In the genomic region with DNA sequence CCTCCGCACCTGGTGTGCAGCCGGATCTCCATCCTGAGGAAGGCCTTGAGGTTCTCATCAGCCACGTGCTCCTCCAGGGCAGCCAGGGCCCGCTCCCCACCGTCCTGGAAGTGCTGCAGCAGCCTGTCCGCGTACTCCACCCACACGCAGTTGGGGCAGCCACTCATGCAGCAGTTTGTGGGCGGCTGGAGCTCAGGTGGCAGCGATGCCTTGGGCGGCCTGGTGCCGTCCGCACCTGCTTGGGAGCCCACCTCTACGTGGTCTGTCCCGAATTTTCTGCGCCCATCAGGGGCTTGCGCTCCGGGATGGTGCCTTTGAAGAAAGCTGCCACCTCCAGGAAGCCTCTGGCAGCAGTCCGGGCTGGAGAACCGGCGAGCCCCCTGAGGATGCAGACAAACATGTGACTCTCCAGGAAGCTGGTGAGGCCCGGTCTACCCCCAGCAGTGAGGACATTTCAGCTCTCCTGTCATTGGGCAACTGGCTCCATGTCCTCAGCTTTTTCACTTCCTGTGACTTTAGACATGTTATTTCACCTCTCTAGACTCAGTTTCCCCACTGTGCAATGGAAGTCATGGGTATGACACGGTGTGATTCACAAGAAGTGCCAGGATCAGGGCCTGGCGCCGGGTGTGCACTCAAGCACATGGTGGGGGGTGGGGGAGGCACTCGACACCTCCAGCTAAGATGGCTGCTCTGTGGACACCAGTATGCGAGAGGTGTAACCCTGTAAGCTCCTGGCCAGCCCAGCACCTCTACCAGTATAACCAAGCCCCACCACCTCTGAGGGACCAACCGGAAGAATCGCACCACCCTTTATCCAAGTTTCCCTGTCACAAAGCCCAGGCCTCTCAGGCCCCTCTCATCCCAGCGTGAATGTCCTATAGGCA, we compare ENCODE assay signal across 1 cellular context.
TF ChIP-seq lines count a peak whose summit lies in the region.

No MANE protein-coding gene starts in this region.

TF ChIP-seq in HepG2, 621 proteins besides CTCF, POLR2A, EP300 and RAD21 (continued from another document and continues in another):
- TF ChIP-seq, protein P1, sequence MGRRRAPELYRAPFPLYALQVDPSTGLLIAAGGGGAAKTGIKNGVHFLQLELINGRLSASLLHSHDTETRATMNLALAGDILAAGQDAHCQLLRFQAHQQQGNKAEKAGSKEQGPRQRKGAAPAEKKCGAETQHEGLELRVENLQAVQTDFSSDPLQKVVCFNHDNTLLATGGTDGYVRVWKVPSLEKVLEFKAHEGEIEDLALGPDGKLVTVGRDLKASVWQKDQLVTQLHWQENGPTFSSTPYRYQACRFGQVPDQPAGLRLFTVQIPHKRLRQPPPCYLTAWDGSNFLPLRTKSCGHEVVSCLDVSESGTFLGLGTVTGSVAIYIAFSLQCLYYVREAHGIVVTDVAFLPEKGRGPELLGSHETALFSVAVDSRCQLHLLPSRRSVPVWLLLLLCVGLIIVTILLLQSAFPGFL (CRISPR knock-in tag; IDR thresholded peaks at IDR 0.05): no peak
- TF ChIP-seq ZZZ3 (CRISPR knock-in tag; IDR thresholded peaks at IDR 0.05; ENCODE audit: borderline replicate concordance): no peak
- TF ChIP-seq, protein P2, sequence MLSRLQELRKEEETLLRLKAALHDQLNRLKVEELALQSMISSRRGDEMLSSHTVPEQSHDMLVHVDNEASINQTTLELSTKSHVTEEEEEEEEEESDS (CRISPR knock-in tag; IDR thresholded peaks at IDR 0.05; ENCODE audit: borderline replicate concordance): peak; percentile 82
- TF ChIP-seq ZNF510 (CRISPR knock-in tag; IDR thresholded peaks at IDR 0.05; ENCODE audit: low read depth): no peak
- TF ChIP-seq, protein P3, sequence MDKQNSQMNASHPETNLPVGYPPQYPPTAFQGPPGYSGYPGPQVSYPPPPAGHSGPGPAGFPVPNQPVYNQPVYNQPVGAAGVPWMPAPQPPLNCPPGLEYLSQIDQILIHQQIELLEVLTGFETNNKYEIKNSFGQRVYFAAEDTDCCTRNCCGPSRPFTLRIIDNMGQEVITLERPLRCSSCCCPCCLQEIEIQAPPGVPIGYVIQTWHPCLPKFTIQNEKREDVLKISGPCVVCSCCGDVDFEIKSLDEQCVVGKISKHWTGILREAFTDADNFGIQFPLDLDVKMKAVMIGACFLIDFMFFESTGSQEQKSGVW (CRISPR knock-in tag; IDR thresholded peaks at IDR 0.05; ENCODE audit: borderline replicate concordance): 0 out of 2 replicates have a peak, but pooled peaks have one; percentile 63
- no peak for TF ChIP-seq MATR3 (CRISPR knock-in tag; IDR thresholded peaks at IDR 0.05)
- TF ChIP-seq ZNF670 (CRISPR knock-in tag; IDR thresholded peaks at IDR 0.05; ENCODE audit: borderline replicate concordance): peak; percentile 46; the same call in 1 of the 2 replicates
- peak; percentile 64; the same call in 1 of the 2 replicates for TF ChIP-seq ZBTB7A (CRISPR knock-in tag; IDR thresholded peaks at IDR 0.05)
- TF ChIP-seq PAWR (CRISPR knock-in tag; IDR thresholded peaks at IDR 0.05; ENCODE audit: borderline replicate concordance): no peak
- no peak; the same call in 1 of the 2 replicates for TF ChIP-seq ZMAT3 (CRISPR knock-in tag; conservative IDR thresholded peaks at IDR 0.05)
- TF ChIP-seq, protein P4, sequence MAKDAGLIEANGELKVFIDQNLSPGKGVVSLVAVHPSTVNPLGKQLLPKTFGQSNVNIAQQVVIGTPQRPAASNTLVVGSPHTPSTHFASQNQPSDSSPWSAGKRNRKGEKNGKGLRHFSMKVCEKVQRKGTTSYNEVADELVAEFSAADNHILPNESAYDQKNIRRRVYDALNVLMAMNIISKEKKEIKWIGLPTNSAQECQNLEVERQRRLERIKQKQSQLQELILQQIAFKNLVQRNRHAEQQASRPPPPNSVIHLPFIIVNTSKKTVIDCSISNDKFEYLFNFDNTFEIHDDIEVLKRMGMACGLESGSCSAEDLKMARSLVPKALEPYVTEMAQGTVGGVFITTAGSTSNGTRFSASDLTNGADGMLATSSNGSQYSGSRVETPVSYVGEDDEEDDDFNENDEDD (CRISPR knock-in tag; IDR thresholded peaks at IDR 0.05; ENCODE audit: borderline replicate concordance): peak; percentile 52; the same call in 1 of the 2 replicates
- TF ChIP-seq RNF2 (conservative IDR thresholded peaks at IDR 0.05; ENCODE audit: low read depth): peak; percentile 62; the same call in 1 of the 2 replicates
- peak; percentile 4; the same call in 1 of the 2 replicates for TF ChIP-seq GATAD2A (CRISPR knock-in tag; IDR thresholded peaks at IDR 0.05)
- 0 out of 2 replicates have a peak, but pooled peaks have one; percentile 57 for TF ChIP-seq FOXC1 (CRISPR knock-in tag; IDR thresholded peaks at IDR 0.05; ENCODE audit: borderline replicate concordance)
- TF ChIP-seq KLF16 (CRISPR knock-in tag; IDR thresholded peaks at IDR 0.05): 0 out of 4 replicates have a peak, but pooled peaks of 1 of the 2 experiments have one; percentile 12
- no peak for TF ChIP-seq SCMH1 (CRISPR knock-in tag; IDR thresholded peaks at IDR 0.05; ENCODE audit: borderline replicate concordance)
- TF ChIP-seq KDM5A (IDR thresholded peaks at IDR 0.05; ENCODE audit: borderline replicate concordance, low read length): no peak
- no peak for TF ChIP-seq FOXP1 (IDR thresholded peaks at IDR 0.05)
- no peak for TF ChIP-seq FOXP1 (CRISPR knock-in tag; IDR thresholded peaks at IDR 0.05)
- no peak for TF ChIP-seq BCL6 (CRISPR knock-in tag; IDR thresholded peaks at IDR 0.05)
- TF ChIP-seq, protein P5, sequence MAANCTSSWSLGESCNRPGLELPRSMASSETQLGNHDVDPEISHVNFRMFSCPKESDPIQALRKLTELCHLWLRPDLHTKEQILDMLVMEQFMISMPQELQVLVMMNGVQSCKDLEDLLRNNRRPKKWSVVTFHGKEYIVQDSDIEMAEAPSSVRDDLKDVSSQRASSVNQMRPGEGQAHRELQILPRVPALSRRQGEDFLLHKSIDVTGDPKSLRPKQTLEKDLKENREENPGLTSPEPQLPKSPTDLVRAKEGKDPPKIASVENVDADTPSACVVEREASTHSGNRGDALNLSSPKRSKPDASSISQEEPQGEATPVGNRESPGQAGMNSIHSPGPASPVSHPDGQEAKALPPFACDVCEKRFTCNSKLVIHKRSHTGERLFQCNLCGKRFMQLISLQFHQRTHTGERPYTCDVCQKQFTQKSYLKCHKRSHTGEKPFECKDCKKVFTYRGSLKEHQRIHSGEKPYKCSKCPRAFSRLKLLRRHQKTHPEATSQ (CRISPR knock-in tag; IDR thresholded peaks at IDR 0.05; ENCODE audit: borderline replicate concordance): 0 out of 2 replicates have a peak, but pooled peaks have one; percentile 66
- TF ChIP-seq, protein P6, sequence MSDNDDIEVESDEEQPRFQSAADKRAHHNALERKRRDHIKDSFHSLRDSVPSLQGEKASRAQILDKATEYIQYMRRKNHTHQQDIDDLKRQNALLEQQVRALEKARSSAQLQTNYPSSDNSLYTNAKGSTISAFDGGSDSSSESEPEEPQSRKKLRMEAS (IDR thresholded peaks at IDR 0.05): peak; percentile 98
- TF ChIP-seq SOX6 (IDR thresholded peaks at IDR 0.05): no peak
- 0 out of 2 replicates have a peak, but pooled peaks have one; percentile 6 for TF ChIP-seq SOX6 (CRISPR knock-in tag; IDR thresholded peaks at IDR 0.05)
- no peak for TF ChIP-seq JUND (CRISPR knock-in tag; IDR thresholded peaks at IDR 0.05)
- no peak for TF ChIP-seq ZNF557 (CRISPR knock-in tag; IDR thresholded peaks at IDR 0.05)
- TF ChIP-seq, protein P7, sequence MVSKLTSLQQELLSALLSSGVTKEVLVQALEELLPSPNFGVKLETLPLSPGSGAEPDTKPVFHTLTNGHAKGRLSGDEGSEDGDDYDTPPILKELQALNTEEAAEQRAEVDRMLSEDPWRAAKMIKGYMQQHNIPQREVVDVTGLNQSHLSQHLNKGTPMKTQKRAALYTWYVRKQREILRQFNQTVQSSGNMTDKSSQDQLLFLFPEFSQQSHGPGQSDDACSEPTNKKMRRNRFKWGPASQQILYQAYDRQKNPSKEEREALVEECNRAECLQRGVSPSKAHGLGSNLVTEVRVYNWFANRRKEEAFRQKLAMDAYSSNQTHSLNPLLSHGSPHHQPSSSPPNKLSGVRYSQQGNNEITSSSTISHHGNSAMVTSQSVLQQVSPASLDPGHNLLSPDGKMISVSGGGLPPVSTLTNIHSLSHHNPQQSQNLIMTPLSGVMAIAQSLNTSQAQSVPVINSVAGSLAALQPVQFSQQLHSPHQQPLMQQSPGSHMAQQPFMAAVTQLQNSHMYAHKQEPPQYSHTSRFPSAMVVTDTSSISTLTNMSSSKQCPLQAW (CRISPR knock-in tag; IDR thresholded peaks at IDR 0.05): 0 out of 2 replicates have a peak, but pooled peaks have one; percentile 21
- TF ChIP-seq, protein P8, sequence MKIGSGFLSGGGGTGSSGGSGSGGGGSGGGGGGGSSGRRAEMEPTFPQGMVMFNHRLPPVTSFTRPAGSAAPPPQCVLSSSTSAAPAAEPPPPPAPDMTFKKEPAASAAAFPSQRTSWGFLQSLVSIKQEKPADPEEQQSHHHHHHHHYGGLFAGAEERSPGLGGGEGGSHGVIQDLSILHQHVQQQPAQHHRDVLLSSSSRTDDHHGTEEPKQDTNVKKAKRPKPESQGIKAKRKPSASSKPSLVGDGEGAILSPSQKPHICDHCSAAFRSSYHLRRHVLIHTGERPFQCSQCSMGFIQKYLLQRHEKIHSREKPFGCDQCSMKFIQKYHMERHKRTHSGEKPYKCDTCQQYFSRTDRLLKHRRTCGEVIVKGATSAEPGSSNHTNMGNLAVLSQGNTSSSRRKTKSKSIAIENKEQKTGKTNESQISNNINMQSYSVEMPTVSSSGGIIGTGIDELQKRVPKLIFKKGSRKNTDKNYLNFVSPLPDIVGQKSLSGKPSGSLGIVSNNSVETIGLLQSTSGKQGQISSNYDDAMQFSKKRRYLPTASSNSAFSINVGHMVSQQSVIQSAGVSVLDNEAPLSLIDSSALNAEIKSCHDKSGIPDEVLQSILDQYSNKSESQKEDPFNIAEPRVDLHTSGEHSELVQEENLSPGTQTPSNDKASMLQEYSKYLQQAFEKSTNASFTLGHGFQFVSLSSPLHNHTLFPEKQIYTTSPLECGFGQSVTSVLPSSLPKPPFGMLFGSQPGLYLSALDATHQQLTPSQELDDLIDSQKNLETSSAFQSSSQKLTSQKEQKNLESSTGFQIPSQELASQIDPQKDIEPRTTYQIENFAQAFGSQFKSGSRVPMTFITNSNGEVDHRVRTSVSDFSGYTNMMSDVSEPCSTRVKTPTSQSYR (CRISPR knock-in tag; IDR thresholded peaks at IDR 0.05; ENCODE audit: borderline replicate concordance): peak; percentile 85
- TF ChIP-seq, protein P9, sequence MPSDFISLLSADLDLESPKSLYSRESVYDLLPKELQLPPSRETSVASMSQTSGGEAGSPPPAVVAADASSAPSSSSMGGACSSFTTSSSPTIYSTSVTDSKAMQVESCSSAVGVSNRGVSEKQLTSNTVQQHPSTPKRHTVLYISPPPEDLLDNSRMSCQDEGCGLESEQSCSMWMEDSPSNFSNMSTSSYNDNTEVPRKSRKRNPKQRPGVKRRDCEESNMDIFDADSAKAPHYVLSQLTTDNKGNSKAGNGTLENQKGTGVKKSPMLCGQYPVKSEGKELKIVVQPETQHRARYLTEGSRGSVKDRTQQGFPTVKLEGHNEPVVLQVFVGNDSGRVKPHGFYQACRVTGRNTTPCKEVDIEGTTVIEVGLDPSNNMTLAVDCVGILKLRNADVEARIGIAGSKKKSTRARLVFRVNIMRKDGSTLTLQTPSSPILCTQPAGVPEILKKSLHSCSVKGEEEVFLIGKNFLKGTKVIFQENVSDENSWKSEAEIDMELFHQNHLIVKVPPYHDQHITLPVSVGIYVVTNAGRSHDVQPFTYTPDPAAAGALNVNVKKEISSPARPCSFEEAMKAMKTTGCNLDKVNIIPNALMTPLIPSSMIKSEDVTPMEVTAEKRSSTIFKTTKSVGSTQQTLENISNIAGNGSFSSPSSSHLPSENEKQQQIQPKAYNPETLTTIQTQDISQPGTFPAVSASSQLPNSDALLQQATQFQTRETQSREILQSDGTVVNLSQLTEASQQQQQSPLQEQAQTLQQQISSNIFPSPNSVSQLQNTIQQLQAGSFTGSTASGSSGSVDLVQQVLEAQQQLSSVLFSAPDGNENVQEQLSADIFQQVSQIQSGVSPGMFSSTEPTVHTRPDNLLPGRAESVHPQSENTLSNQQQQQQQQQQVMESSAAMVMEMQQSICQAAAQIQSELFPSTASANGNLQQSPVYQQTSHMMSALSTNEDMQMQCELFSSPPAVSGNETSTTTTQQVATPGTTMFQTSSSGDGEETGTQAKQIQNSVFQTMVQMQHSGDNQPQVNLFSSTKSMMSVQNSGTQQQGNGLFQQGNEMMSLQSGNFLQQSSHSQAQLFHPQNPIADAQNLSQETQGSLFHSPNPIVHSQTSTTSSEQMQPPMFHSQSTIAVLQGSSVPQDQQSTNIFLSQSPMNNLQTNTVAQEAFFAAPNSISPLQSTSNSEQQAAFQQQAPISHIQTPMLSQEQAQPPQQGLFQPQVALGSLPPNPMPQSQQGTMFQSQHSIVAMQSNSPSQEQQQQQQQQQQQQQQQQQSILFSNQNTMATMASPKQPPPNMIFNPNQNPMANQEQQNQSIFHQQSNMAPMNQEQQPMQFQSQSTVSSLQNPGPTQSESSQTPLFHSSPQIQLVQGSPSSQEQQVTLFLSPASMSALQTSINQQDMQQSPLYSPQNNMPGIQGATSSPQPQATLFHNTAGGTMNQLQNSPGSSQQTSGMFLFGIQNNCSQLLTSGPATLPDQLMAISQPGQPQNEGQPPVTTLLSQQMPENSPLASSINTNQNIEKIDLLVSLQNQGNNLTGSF (CRISPR knock-in tag; IDR thresholded peaks at IDR 0.05): 0 out of 2 replicates have a peak, but pooled peaks have one; percentile 42
- no peak for TF ChIP-seq CAMTA2 (CRISPR knock-in tag; IDR thresholded peaks at IDR 0.05; ENCODE audit: borderline replicate concordance)
- TF ChIP-seq ZFX (CRISPR knock-in tag; IDR thresholded peaks at IDR 0.05; ENCODE audit: low read depth): peak; percentile 36; the same call in 1 of the 2 replicates
- TF ChIP-seq HNRNPLL (IDR thresholded peaks at IDR 0.05; ENCODE audit: low read depth, low read length, poor library complexity, severe bottlenecking): no peak
- peak; percentile 91 for TF ChIP-seq AGO2 (optimal IDR thresholded peaks at IDR 0.05; ENCODE audit: low read depth, low read length)
- TF ChIP-seq, protein P10, sequence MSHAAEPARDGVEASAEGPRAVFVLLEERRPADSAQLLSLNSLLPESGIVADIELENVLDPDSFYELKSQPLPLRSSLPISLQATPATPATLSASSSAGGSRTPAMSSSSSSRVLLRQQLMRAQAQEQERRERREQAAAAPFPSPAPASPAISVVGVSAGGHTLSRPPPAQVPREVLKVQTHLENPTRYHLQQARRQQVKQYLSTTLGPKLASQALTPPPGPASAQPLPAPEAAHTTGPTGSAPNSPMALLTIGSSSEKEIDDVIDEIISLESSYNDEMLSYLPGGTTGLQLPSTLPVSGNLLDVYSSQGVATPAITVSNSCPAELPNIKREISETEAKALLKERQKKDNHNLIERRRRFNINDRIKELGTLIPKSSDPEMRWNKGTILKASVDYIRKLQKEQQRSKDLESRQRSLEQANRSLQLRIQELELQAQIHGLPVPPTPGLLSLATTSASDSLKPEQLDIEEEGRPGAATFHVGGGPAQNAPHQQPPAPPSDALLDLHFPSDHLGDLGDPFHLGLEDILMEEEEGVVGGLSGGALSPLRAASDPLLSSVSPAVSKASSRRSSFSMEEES (CRISPR knock-in tag; IDR thresholded peaks at IDR 0.05): peak; percentile 57; the same call in 1 of the 2 replicates
- peak; percentile 63; the same call in 1 of the 2 replicates for TF ChIP-seq AHR (CRISPR knock-in tag; IDR thresholded peaks at IDR 0.05)
- no peak for TF ChIP-seq ZNF768 (CRISPR knock-in tag; IDR thresholded peaks at IDR 0.05)
- 0 out of 2 replicates have a peak, but pooled peaks have one; percentile 67 for TF ChIP-seq KLF13 (CRISPR knock-in tag; IDR thresholded peaks at IDR 0.05)
